7 cellular contexts compared by ENCODE assay signal in the genomic region with DNA sequence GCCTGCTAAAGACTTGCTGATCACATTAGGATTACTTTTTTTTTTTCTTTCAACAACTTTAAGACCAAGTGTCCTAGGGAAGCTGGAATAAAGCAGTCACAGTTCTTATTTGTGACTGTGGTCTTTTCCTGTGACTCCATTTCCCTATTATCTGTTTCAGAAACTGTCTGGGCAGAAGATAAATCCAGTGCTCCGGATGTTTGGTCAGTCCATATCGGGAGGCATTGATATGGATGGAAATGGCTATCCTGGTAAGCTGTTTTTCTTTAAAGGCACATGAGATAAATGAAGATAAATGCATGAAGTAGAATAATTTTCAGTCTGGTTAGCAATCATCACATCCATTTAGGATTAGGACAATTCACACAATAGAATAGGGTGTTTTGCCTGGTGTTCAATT.
"Had no signal": no experiment of that assay in that cellular context is flagged by ENCODE, and none has a peak within 500 bp of the region (broad histone marks: within the 10 kb centered on the region; RNA-seq: fewer than 3 reads in every experiment).

No MANE protein-coding gene starts in this region.

- H3K4me3 Mint-ChIP-seq: HFFc6, IgD-negative memory B cell had no signal

- H3K27ac Mint-ChIP-seq: HFFc6, IgD-negative memory B cell had no signal

- H3K4me1 Mint-ChIP-seq: IgD-negative memory B cell had no signal

- ATAC-seq: HCT116 had no signal

- H3K9me3 Mint-ChIP-seq: HFFc6 had no signal

- H3K36me3 Mint-ChIP-seq: IgD-negative memory B cell had no signal

- H3K36me3 ChIP-seq: HAP-1 had no signal

- H3K4me3 ChIP-seq: HAP-1 had no signal

- DNase-seq: GOT3, H7, HFFc6, KBM-7 had no signal
